Comparison of ENCODE assay signal across 16 cellular contexts in genomic region chr7:7738177-7738576, GRCh38.
"Had no signal": no experiment of that assay in that cellular context is flagged by ENCODE, and none has a peak within 500 bp of the region (broad histone marks: within the 10 kb centered on the region; RNA-seq: fewer than 3 reads in every experiment).

No MANE protein-coding gene starts in this region.

- H3K27me3 ChIP-seq: brain microvascular endothelial cell, left lung, stomach had no signal

- H3K36me3 ChIP-seq: brain microvascular endothelial cell, left lung, stomach had no signal

- H3K4me3 ChIP-seq: left lung, stomach had no signal

- H3K36me3 Mint-ChIP-seq: type B pancreatic cell had no signal

- DNase-seq: activated CD4-positive, alpha-beta T cell treated with anti-CD3 and anti-CD28 coated beads, Interleukin-2, amount 10 ng/mL, durations not matched to agents 7 days and 5 days; activated CD8-positive, alpha-beta T cell treated with anti-CD3 and anti-CD28 coated beads, Interleukin-2, amount 10 ng/mL, durations not matched to agents 7 days and 5 days; activated naive CD4-positive, alpha-beta T cell treated with anti-CD3 and anti-CD28 coated beads for 36 hours; activated T-cell treated with anti-CD3 and anti-CD28 coated beads, Interleukin-2, amount 50 U/mL, for 24 hours; aorta; brain microvascular endothelial cell; central memory CD4-positive, alpha-beta T cell; erythroblast; kidney; left lung; midbrain; stimulated activated CD4-positive, alpha-beta T cell treated with anti-CD3 and anti-CD28 coated beads, Interleukin-15, amount 100 ng/mL, for 24 hours; stimulated activated CD4-positive, alpha-beta T cell treated with anti-CD3 and anti-CD28 coated beads, Interleukin-2, amount 100 ng/mL, for 48 hours; stomach had no signal

- H3K27ac Mint-ChIP-seq: activated CD4-positive, alpha-beta T cell treated with anti-CD3 and anti-CD28 coated beads, Interleukin-2, amount 10 ng/mL, durations not matched to agents 7 days and 5 days; activated CD8-positive, alpha-beta T cell treated with anti-CD3 and anti-CD28 coated beads, Interleukin-2, amount 10 ng/mL, durations not matched to agents 7 days and 5 days; activated naive CD4-positive, alpha-beta T cell treated with anti-CD3 and anti-CD28 coated beads for 36 hours; activated T-cell treated with anti-CD3 and anti-CD28 coated beads, Interleukin-2, amount 50 U/mL, for 24 hours; T-helper 1 cell treated with Interleukin-12 subunit alpha and Interleukin-12 subunit beta and Interleukin-4 antibody, amounts not matched to agents 30 μg/mL and 1 μg/mL, for 36 hours; type B pancreatic cell had no signal

- H3K27me3 Mint-ChIP-seq: activated CD4-positive, alpha-beta T cell treated with anti-CD3 and anti-CD28 coated beads, Interleukin-2, amount 10 ng/mL, durations not matched to agents 7 days and 5 days; activated T-cell treated with anti-CD3 and anti-CD28 coated beads, Interleukin-2, amount 50 U/mL, for 24 hours; type B pancreatic cell had no signal

- H3K4me3 Mint-ChIP-seq: activated CD4-positive, alpha-beta T cell treated with anti-CD3 and anti-CD28 coated beads, Interleukin-2, amount 10 ng/mL, durations not matched to agents 7 days and 5 days; activated CD8-positive, alpha-beta T cell treated with anti-CD3 and anti-CD28 coated beads, Interleukin-2, amount 10 ng/mL, durations not matched to agents 7 days and 5 days; activated naive CD4-positive, alpha-beta T cell treated with anti-CD3 and anti-CD28 coated beads for 36 hours; activated T-cell treated with anti-CD3 and anti-CD28 coated beads, Interleukin-2, amount 50 U/mL, for 24 hours; T-helper 1 cell treated with Interleukin-12 subunit alpha and Interleukin-12 subunit beta and Interleukin-4 antibody, amounts not matched to agents 30 μg/mL and 1 μg/mL, for 36 hours; type B pancreatic cell had no signal

- H3K27ac ChIP-seq: brain microvascular endothelial cell, left lung, stomach had no signal

- H3K9me3 Mint-ChIP-seq: activated CD4-positive, alpha-beta T cell treated with anti-CD3 and anti-CD28 coated beads, Interleukin-2, amount 10 ng/mL, durations not matched to agents 7 days and 5 days; activated naive CD4-positive, alpha-beta T cell treated with anti-CD3 and anti-CD28 coated beads for 36 hours; activated T-cell treated with anti-CD3 and anti-CD28 coated beads, Interleukin-2, amount 50 U/mL, for 24 hours; T-helper 1 cell treated with Interleukin-12 subunit alpha and Interleukin-12 subunit beta and Interleukin-4 antibody, amounts not matched to agents 30 μg/mL and 1 μg/mL, for 36 hours had no signal

- H3K9me3 ChIP-seq: left lung, stomach had no signal

- ATAC-seq: activated CD8-positive, alpha-beta T cell treated with anti-CD3 and anti-CD28 coated beads, Interleukin-2, amount 10 ng/mL, durations not matched to agents 7 days and 5 days; left lung had no signal
